ENCODE assay signal across 1 cellular context in the genomic region with DNA sequence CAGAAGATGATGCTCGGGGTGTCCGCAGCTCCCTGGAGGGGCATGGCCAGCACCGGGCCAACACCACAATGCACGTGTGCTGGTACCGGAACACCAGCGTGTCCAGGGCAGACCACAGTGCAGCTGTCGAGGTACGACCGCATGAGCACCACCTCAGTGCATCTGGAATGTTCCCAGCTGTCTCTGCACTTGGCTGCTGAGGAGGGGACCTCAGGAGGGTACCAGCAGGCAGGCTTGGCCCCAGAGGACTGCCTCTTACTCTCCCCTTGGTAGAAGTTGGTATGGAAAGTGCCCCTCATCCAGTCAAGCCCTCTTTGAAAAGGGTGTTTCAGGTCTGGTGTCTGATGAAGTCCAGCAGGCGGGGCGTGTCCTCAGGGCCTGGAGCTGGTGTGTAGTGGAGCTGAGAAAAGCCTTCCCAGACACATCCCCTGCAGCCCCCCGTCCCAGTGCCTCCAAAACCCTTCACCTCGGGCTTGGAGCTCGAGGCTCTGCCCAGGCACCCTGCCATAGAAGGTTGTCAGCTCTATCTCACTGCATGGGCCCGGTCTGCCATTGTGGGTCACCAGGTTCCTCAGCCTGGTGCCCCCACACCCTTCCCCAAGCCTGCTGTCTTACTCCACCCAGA.
TF ChIP-seq lines count a peak whose summit lies in the region.

No MANE protein-coding gene starts in this region.

TF ChIP-seq in HepG2, 621 proteins besides CTCF, POLR2A, EP300 and RAD21 (continued from another document and continues in another):
- TF ChIP-seq, protein P1, sequence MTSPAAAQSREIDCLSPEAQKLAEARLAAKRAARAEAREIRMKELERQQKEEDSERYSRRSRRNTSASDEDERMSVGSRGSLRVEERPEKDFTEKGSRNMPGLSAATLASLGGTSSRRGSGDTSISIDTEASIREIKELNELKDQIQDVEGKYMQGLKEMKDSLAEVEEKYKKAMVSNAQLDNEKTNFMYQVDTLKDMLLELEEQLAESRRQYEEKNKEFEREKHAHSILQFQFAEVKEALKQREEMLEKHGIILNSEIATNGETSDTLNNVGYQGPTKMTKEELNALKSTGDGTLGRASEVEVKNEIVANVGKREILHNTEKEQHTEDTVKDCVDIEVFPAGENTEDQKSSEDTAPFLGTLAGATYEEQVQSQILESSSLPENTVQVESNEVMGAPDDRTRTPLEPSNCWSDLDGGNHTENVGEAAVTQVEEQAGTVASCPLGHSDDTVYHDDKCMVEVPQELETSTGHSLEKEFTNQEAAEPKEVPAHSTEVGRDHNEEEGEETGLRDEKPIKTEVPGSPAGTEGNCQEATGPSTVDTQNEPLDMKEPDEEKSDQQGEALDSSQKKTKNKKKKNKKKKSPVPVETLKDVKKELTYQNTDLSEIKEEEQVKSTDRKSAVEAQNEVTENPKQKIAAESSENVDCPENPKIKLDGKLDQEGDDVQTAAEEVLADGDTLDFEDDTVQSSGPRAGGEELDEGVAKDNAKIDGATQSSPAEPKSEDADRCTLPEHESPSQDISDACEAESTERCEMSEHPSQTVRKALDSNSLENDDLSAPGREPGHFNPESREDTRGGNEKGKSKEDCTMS (CRISPR knock-in tag; conservative IDR thresholded peaks at IDR 0.05): no peak
- TF ChIP-seq ZNF138 (CRISPR knock-in tag; IDR thresholded peaks at IDR 0.05; ENCODE audit: low read depth) (no peak), ARHGAP35 (CRISPR knock-in tag; IDR thresholded peaks at IDR 0.05; ENCODE audit: borderline replicate concordance) (no peak), CBX1 (IDR thresholded peaks at IDR 0.05; ENCODE audit: low read depth) (peak; percentile 11), CREM (IDR thresholded peaks at IDR 0.05) (no peak), CREM (CRISPR knock-in tag; IDR thresholded peaks at IDR 0.05) (no peak), ZNF101 (CRISPR knock-in tag; IDR thresholded peaks at IDR 0.05; ENCODE audit: borderline replicate concordance, low read depth) (no peak), PHF21A (CRISPR knock-in tag; IDR thresholded peaks at IDR 0.05) (no peak), PHF20 (CRISPR knock-in tag; IDR thresholded peaks at IDR 0.05) (no peak), U2AF2 (IDR thresholded peaks at IDR 0.05; ENCODE audit: low read depth, low read length) (no peak), ZNF704 (CRISPR knock-in tag; IDR thresholded peaks at IDR 0.05; ENCODE audit: borderline replicate concordance) (no peak), ZNF619 (CRISPR knock-in tag; IDR thresholded peaks at IDR 0.05) (no peak), PAX8 (CRISPR knock-in tag; IDR thresholded peaks at IDR 0.05; ENCODE audit: borderline replicate concordance) (no peak), ZSCAN25 (CRISPR knock-in tag; IDR thresholded peaks at IDR 0.05) (no peak), GPN1 (CRISPR knock-in tag; IDR thresholded peaks at IDR 0.05; ENCODE audit: borderline replicate concordance) (no peak), ZNF772 (CRISPR knock-in tag; IDR thresholded peaks at IDR 0.05) (no peak), ZNF326 (CRISPR knock-in tag; IDR thresholded peaks at IDR 0.05; ENCODE audit: borderline replicate concordance) (peak; percentile 61; the same call in 1 of the 2 replicates), ZNF558 (CRISPR knock-in tag; IDR thresholded peaks at IDR 0.05; ENCODE audit: borderline replicate concordance) (0 out of 2 replicates have a peak, but pooled peaks have one; percentile 27), ZBTB37 (CRISPR knock-in tag; IDR thresholded peaks at IDR 0.05) (no peak), NFKB2 (CRISPR knock-in tag; IDR thresholded peaks at IDR 0.05; ENCODE audit: borderline replicate concordance) (0 out of 2 replicates have a peak, but pooled peaks have one; percentile 13), FOXO1 (CRISPR knock-in tag; IDR thresholded peaks at IDR 0.05) (no peak), ZFY (CRISPR knock-in tag; IDR thresholded peaks at IDR 0.05) (no peak), ZNF784 (CRISPR knock-in tag; IDR thresholded peaks at IDR 0.05; ENCODE audit: borderline replicate concordance) (no peak), SNAI1 (CRISPR knock-in tag; IDR thresholded peaks at IDR 0.05; ENCODE audit: borderline replicate concordance) (no peak), ZNF891 (CRISPR knock-in tag; IDR thresholded peaks at IDR 0.05) (no peak), ZNF547 (CRISPR knock-in tag; IDR thresholded peaks at IDR 0.05) (no peak), ISL2 (CRISPR knock-in tag; IDR thresholded peaks at IDR 0.05) (no peak), ZNF431 (CRISPR knock-in tag; IDR thresholded peaks at IDR 0.05; ENCODE audit: borderline replicate concordance, low read depth) (no peak), SETDB1 (CRISPR knock-in tag; IDR thresholded peaks at IDR 0.05; ENCODE audit: borderline replicate concordance) (no peak)
- TF ChIP-seq, protein P2, sequence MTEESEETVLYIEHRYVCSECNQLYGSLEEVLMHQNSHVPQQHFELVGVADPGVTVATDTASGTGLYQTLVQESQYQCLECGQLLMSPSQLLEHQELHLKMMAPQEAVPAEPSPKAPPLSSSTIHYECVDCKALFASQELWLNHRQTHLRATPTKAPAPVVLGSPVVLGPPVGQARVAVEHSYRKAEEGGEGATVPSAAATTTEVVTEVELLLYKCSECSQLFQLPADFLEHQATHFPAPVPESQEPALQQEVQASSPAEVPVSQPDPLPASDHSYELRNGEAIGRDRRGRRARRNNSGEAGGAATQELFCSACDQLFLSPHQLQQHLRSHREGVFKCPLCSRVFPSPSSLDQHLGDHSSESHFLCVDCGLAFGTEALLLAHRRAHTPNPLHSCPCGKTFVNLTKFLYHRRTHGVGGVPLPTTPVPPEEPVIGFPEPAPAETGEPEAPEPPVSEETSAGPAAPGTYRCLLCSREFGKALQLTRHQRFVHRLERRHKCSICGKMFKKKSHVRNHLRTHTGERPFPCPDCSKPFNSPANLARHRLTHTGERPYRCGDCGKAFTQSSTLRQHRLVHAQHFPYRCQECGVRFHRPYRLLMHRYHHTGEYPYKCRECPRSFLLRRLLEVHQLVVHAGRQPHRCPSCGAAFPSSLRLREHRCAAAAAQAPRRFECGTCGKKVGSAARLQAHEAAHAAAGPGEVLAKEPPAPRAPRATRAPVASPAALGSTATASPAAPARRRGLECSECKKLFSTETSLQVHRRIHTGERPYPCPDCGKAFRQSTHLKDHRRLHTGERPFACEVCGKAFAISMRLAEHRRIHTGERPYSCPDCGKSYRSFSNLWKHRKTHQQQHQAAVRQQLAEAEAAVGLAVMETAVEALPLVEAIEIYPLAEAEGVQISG (CRISPR knock-in tag; IDR thresholded peaks at IDR 0.05): no peak
- TF ChIP-seq, protein P3, sequence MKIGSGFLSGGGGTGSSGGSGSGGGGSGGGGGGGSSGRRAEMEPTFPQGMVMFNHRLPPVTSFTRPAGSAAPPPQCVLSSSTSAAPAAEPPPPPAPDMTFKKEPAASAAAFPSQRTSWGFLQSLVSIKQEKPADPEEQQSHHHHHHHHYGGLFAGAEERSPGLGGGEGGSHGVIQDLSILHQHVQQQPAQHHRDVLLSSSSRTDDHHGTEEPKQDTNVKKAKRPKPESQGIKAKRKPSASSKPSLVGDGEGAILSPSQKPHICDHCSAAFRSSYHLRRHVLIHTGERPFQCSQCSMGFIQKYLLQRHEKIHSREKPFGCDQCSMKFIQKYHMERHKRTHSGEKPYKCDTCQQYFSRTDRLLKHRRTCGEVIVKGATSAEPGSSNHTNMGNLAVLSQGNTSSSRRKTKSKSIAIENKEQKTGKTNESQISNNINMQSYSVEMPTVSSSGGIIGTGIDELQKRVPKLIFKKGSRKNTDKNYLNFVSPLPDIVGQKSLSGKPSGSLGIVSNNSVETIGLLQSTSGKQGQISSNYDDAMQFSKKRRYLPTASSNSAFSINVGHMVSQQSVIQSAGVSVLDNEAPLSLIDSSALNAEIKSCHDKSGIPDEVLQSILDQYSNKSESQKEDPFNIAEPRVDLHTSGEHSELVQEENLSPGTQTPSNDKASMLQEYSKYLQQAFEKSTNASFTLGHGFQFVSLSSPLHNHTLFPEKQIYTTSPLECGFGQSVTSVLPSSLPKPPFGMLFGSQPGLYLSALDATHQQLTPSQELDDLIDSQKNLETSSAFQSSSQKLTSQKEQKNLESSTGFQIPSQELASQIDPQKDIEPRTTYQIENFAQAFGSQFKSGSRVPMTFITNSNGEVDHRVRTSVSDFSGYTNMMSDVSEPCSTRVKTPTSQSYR (CRISPR knock-in tag; IDR thresholded peaks at IDR 0.05; ENCODE audit: borderline replicate concordance): no peak
- TF ChIP-seq, protein P4, sequence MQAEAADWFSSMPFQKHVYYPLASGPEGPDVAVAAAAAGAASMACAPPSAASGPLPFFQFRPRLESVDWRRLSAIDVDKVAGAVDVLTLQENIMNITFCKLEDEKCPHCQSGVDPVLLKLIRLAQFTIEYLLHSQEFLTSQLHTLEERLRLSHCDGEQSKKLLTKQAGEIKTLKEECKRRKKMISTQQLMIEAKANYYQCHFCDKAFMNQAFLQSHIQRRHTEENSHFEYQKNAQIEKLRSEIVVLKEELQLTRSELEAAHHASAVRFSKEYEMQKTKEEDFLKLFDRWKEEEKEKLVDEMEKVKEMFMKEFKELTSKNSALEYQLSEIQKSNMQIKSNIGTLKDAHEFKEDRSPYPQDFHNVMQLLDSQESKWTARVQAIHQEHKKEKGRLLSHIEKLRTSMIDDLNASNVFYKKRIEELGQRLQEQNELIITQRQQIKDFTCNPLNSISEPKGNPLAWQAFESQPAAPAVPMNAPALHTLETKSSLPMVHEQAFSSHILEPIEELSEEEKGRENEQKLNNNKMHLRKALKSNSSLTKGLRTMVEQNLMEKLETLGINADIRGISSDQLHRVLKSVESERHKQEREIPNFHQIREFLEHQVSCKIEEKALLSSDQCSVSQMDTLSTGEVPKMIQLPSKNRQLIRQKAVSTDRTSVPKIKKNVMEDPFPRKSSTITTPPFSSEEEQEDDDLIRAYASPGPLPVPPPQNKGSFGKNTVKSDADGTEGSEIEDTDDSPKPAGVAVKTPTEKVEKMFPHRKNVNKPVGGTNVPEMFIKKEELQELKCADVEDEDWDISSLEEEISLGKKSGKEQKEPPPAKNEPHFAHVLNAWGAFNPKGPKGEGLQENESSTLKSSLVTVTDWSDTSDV (CRISPR knock-in tag; IDR thresholded peaks at IDR 0.05): no peak
- TF ChIP-seq, protein P5, sequence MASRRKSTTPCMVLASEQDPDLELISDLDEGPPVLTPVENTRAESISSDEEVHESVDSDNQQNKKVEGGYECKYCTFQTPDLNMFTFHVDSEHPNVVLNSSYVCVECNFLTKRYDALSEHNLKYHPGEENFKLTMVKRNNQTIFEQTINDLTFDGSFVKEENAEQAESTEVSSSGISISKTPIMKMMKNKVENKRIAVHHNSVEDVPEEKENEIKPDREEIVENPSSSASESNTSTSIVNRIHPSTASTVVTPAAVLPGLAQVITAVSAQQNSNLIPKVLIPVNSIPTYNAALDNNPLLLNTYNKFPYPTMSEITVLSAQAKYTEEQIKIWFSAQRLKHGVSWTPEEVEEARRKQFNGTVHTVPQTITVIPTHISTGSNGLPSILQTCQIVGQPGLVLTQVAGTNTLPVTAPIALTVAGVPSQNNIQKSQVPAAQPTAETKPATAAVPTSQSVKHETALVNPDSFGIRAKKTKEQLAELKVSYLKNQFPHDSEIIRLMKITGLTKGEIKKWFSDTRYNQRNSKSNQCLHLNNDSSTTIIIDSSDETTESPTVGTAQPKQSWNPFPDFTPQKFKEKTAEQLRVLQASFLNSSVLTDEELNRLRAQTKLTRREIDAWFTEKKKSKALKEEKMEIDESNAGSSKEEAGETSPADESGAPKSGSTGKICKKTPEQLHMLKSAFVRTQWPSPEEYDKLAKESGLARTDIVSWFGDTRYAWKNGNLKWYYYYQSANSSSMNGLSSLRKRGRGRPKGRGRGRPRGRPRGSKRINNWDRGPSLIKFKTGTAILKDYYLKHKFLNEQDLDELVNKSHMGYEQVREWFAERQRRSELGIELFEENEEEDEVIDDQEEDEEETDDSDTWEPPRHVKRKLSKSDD (CRISPR knock-in tag; IDR thresholded peaks at IDR 0.05; ENCODE audit: low read depth): no peak
- TF ChIP-seq, protein P6, sequence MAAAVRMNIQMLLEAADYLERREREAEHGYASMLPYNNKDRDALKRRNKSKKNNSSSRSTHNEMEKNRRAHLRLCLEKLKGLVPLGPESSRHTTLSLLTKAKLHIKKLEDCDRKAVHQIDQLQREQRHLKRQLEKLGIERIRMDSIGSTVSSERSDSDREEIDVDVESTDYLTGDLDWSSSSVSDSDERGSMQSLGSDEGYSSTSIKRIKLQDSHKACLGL (CRISPR knock-in tag; IDR thresholded peaks at IDR 0.05): no peak
